18 cellular contexts compared by ENCODE assay signal in the genomic region with DNA sequence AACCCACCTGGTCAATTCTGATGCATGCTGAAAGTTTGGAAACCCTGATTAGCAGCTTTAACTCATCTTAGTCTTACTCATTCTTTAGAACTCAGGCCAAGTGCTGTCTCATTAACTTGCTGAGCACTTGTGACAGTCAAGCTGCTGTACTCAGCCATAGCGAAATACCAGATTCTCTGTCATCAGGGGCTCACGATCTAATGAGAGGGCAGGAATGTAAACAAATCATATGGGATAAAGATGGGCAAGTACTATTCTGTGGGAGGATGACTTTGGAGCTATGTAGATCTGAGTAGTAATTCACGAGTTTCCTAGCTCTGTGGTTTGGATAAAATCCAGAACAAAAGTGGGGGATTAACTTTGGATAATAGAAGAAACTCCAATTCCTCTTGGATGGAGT.
A peak's percentile ranks its signal among the peaks of the same experiment; 100 is the strongest.
DNase-seq lines count a peak whose midpoint lies in the region; ATAC-seq, FAIRE-seq and TF ChIP-seq lines count a peak whose summit lies in the region.
"Had no signal": no experiment of that assay in that cellular context is flagged by ENCODE, and none has a peak within 500 bp of the region (broad histone marks: within the 10 kb centered on the region; RNA-seq: fewer than 3 reads in every experiment).

No MANE protein-coding gene starts in this region.

- no peak overlapping the region for H3K4me3 ChIP-seq in A673 (ENCODE audit: low read depth, low read length, poor library complexity, severe bottlenecking)
- no peak overlapping the region for H3K4me3 ChIP-seq in GM23248
- H3K4me3 ChIP-seq: GM12878, heart right ventricle, neural progenitor cell, SJSA1 had no signal

- H3K9me2 ChIP-seq in GM23248 (ENCODE audit: insufficient read depth), result no peaks in the 10 kb centered on the region

- H3K4me2 ChIP-seq in GM23248 (ENCODE audit: unreplicated experiment), result no peak overlapping the region
- H3K4me2 ChIP-seq: neural progenitor cell had no signal

- BruUV-seq in A673 (replicated peaks; lab: Mats Ljungman, UMichigan), result no TSS peak

- H4K20me1 ChIP-seq in GM23248 (ENCODE audit: insufficient read depth), result no peaks in the 10 kb centered on the region

- in situ Hi-C loops in GM23248 (cut with MboI), result no loop called here

- H3K9ac ChIP-seq in GM23248, result no peak overlapping the region
- H3K9ac ChIP-seq: neural progenitor cell had no signal

- peaks cover 16% of the 10 kb centered on the region for H3K4me1 Mint-ChIP-seq in endothelial cell (ENCODE audit: unreplicated experiment)
- H3K4me1 Mint-ChIP-seq: activated naive CD4-positive, alpha-beta T cell treated with anti-CD3 and anti-CD28 coated beads, Interleukin-2, amount 50 U/mL, for 24 hours had no signal

- ATAC-seq in GM19467 (IDR thresholded peaks at IDR 0.05; ENCODE audit: unreplicated experiment), result no peak
- ATAC-seq: GM12878, heart right ventricle, left ventricle myocardium superior had no signal

- FAIRE-seq in TTC549 (lab: Jason Lieb, UNC), result peak; percentile 97
- FAIRE-seq: A204.1, D721Med, GM12878 had no signal

- no peak overlapping the region for H2AFZ ChIP-seq in GM23248
- H2AFZ ChIP-seq: neural progenitor cell had no signal

- POLR2A ChIA-PET in A673 (lab: Charles Lee; ENCODE audit: low non-redundant PET), result no interaction called here

- H3K36me3 ChIP-seq in A673 (ENCODE audit: insufficient read depth, low read length, poor library complexity, severe bottlenecking) (no peaks in the 10 kb centered on the region), GM23248 (ENCODE audit: low read depth) (no peaks in the 10 kb centered on the region)
- H3K36me3 ChIP-seq: heart right ventricle, neural progenitor cell, SJSA1 had no signal

- peaks cover 3% of the 10 kb centered on the region; the same call in 1 of the 2 replicates for H3F3A ChIP-seq in GM23248 (ENCODE audit: insufficient read depth)

- CTCF ChIA-PET in A673 (lab: Charles Lee), result no interaction called here

- H3K4me3 Mint-ChIP-seq in endothelial cell (ENCODE audit: unreplicated experiment), result no peak overlapping the region
- H3K4me3 Mint-ChIP-seq: activated naive CD4-positive, alpha-beta T cell treated with anti-CD3 and anti-CD28 coated beads, Interleukin-2, amount 50 U/mL, for 24 hours; neural progenitor cell had no signal

- H3K27ac Mint-ChIP-seq in endothelial cell (ENCODE audit: unreplicated experiment), result no peak overlapping the region
- H3K27ac Mint-ChIP-seq: activated naive CD4-positive, alpha-beta T cell treated with anti-CD3 and anti-CD28 coated beads, Interleukin-2, amount 50 U/mL, for 24 hours had no signal

- no peaks in the 10 kb centered on the region for H3K79me2 ChIP-seq in GM23248 (ENCODE audit: insufficient read depth)

- H3K27me3 Mint-ChIP-seq in endothelial cell (ENCODE audit: unreplicated experiment), result peaks cover 1% of the 10 kb centered on the region

- no peaks in the 10 kb centered on the region for H3K4me1 ChIP-seq in A673 (ENCODE audit: insufficient read depth, low read length, poor library complexity, severe bottlenecking)
- peaks cover 12% of the 10 kb centered on the region for H3K4me1 ChIP-seq in GM23248 (ENCODE audit: insufficient read depth)
- H3K4me1 ChIP-seq: heart right ventricle, SJSA1 had no signal

- WGBS in GM23248 (ENCODE audit: low coverage in 1 of 2, low lambda C conversion rate in 2 of 2, missing lambda C conversion rate in 2 of 2), 2 experiments, result 1% methylated on average over 3 of the region's 3 CpGs

- intact Hi-C loops in A673 (cut with micrococcal nuclease; ENCODE audit: unreplicated experiment) (no loop called here), posterior vena cava (cut with DNase I) (loop anchor here in 1 of 2 donors (10.0 kb wide), 1 partner anchor 482 kb away; no protein-coding TSS in a partner anchor)

- no peaks in the 10 kb centered on the region for H3K9me3 ChIP-seq in A673 (ENCODE audit: low read depth, low read length, poor library complexity, severe bottlenecking)
- no peaks in the 10 kb centered on the region for H3K9me3 ChIP-seq in GM23248 (ENCODE audit: low read depth)
- H3K9me3 ChIP-seq: heart right ventricle, SJSA1 had no signal

- no peaks in the 10 kb centered on the region for H3K9me3 Mint-ChIP-seq in endothelial cell (ENCODE audit: unreplicated experiment)
- H3K9me3 Mint-ChIP-seq: activated naive CD4-positive, alpha-beta T cell treated with anti-CD3 and anti-CD28 coated beads, Interleukin-2, amount 50 U/mL, for 24 hours; neural progenitor cell had no signal

- H3K27ac ChIP-seq in A673 (ENCODE audit: low read depth, low read length, poor library complexity, severe bottlenecking), result no peak overlapping the region
- H3K27ac ChIP-seq in GM23248, result no peak overlapping the region
- H3K27ac ChIP-seq: heart right ventricle, neural progenitor cell, SJSA1 had no signal

- H3K27me3 ChIP-seq in A673 (replicated peaks; ENCODE audit: insufficient read depth, low read depth, low read length, poor library complexity), result no peaks in the 10 kb centered on the region
- H3K27me3 ChIP-seq in GM23248 (replicated peaks; ENCODE audit: insufficient read depth), result peaks cover 21% of the 10 kb centered on the region
- H3K27me3 ChIP-seq: neural progenitor cell, SJSA1 had no signal

- H3K36me3 Mint-ChIP-seq in endothelial cell (ENCODE audit: low read depth, unreplicated experiment), result no peaks in the 10 kb centered on the region
- H3K36me3 Mint-ChIP-seq: activated naive CD4-positive, alpha-beta T cell treated with anti-CD3 and anti-CD28 coated beads, Interleukin-2, amount 50 U/mL, for 24 hours; neural progenitor cell had no signal

- DNase-seq in A673 (ENCODE audit: low spot score) (peak; percentile 16), GM23248 (peak; percentile 89), islet precursor cell (peak; percentile 63), posterior vena cava (ENCODE audit: low spot score) (no peak), endothelial cell (ENCODE audit: low spot score) (no peak), activated gamma-delta T cell treated with Interleukin-2 at 50 U/mL for 16 hours (no peak)
- DNase-seq: caudate nucleus, heart right ventricle, left ventricle myocardium superior, NCI-H2107 had no signal

- TF ChIP-seq CTCF in A673 (conservative IDR thresholded peaks at IDR 0.05; ENCODE audit: low read depth, low read length) (no peak), endothelial cell (IDR thresholded peaks at IDR 0.05; ENCODE audit: unreplicated experiment) (no peak)

Comparison
In these comparisons a context has a peak if more than half of its experiments do, and no peak if none do; other contexts are left out.
1. DNase-seq: peak in A673 (single experiment), GM23248 (single experiment) and islet precursor cell (single experiment); none in posterior vena cava (single experiment), endothelial cell (single experiment) and activated gamma-delta T cell treated with Interleukin-2 at 50 U/mL for 16 hours (single experiment).